Comparison of ENCODE assay signal across 24 cellular contexts in genomic region chr7:156470399-156471320, GRCh38.
DNase-seq lines count a peak whose midpoint lies in the region; ATAC-seq, FAIRE-seq and TF ChIP-seq lines count a peak whose summit lies in the region.
"Had no signal": no experiment of that assay in that cellular context is flagged by ENCODE, and none has a peak within 500 bp of the region (broad histone marks: within the 10 kb centered on the region; RNA-seq: fewer than 3 reads in every experiment).

No MANE protein-coding gene starts in this region.

- H3K36me3 ChIP-seq in HepG2 (replicated peaks in 1 of 2; ENCODE audit: control insufficient read depth in 1 of 2, insufficient read depth in 2 of 2, low read length in 2 of 2) (no peaks in the 10 kb centered on the region), right lobe of liver (no peaks in the 10 kb centered on the region), H1 (ENCODE audit: control insufficient read depth in 2 of 4, insufficient read depth in 4 of 4, low read length in 3 of 4) (no peaks in the 10 kb centered on the region), smooth muscle cell (ENCODE audit: low read depth) (no peaks in the 10 kb centered on the region), PC-3 (ENCODE audit: low read depth, low read length) (no peaks in the 10 kb centered on the region)
- H3K36me3 ChIP-seq: BLaER1 treated with 17β-estradiol and CSF1 and Interleukin-3, amounts not matched to agents 10 nM and 100 nM had no signal

- in situ Hi-C loops in HepG2 (cut with HindIII; ENCODE audit: extremely low pct_ligation_motif_present, low pct_unique_long_range_greater_than_20kb), result no loop called here

- H3K27me3 Mint-ChIP-seq in nephron progenitor cell (ENCODE audit: low read depth, poor library complexity), result peaks cover 7% of the 10 kb centered on the region

- H3K23me2 ChIP-seq in H1 (ENCODE audit: low read depth, low read length), result no peaks in the 10 kb centered on the region

- no peaks in the 10 kb centered on the region for H3K79me1 ChIP-seq in H1 (ENCODE audit: low read depth, low read length)

- POLR2A ChIA-PET in HepG2 (lab: Yijun Ruan, JAX), result no interaction called here
- POLR2A ChIA-PET in H1 (lab: Charles Lee; ENCODE audit: partially characterized antibody), result no interaction called here
- POLR2A ChIA-PET in PC-3 (lab: Charles Lee; ENCODE audit: unreplicated experiment), result no interaction called here

- H3K56ac ChIP-seq in H1 (replicated peaks; ENCODE audit: insufficient read length, low read depth, low read length), result no peak overlapping the region

- H4K91ac ChIP-seq in H1 (replicated peaks; ENCODE audit: insufficient read length, low read length), result no peak overlapping the region

- H4K20me1 ChIP-seq in HepG2 (ENCODE audit: insufficient read depth, low read length) (no peaks in the 10 kb centered on the region), H1 (replicated peaks in 1 of 2; ENCODE audit: control insufficient read depth in 1 of 2, insufficient read depth in 2 of 2, low read length in 2 of 2) (no peaks in the 10 kb centered on the region), smooth muscle cell (ENCODE audit: low read depth) (no peaks in the 10 kb centered on the region), PC-3 (ENCODE audit: low read length) (no peaks in the 10 kb centered on the region)
- H4K20me1 ChIP-seq: BLaER1 treated with 17β-estradiol and CSF1 and Interleukin-3, amounts not matched to agents 10 nM and 100 nM had no signal

- no peaks in the 10 kb centered on the region for H3K9me2 ChIP-seq in PC-3 (replicated peaks; ENCODE audit: low read length)

- no peak overlapping the region for H3K18ac ChIP-seq in H1 (ENCODE audit: extremely low read depth, low read length)

- H2BK12ac ChIP-seq in H1 (ENCODE audit: low read depth, low read length), result no peak overlapping the region

- H3K4me3 Mint-ChIP-seq in nephron progenitor cell, result no peak overlapping the region
- H3K4me3 Mint-ChIP-seq: CD4-positive, alpha-beta T cell had no signal

- H3K9me3 ChIP-seq in HepG2 (ENCODE audit: low read length) (no peaks in the 10 kb centered on the region), right lobe of liver (no peaks in the 10 kb centered on the region), H1 (ENCODE audit: insufficient read depth in 2 of 2, low read depth in 1 of 2, low read length in 1 of 2) (no peaks in the 10 kb centered on the region), smooth muscle cell (replicated peaks; ENCODE audit: low read depth) (no peaks in the 10 kb centered on the region), PC-3 (ENCODE audit: low read length) (no peaks in the 10 kb centered on the region)
- H3K9me3 ChIP-seq: A549 had no signal

- H2BK15ac ChIP-seq in H1 (ENCODE audit: low read length), result no peak overlapping the region

- DNase-seq in HepG2 (ENCODE audit: low spot score), result no peak
- DNase-seq in right lobe of liver, result no peak
- DNase-seq in H1 (ENCODE audit: low read depth in 1 of 2, low spot score in 2 of 2), result no peak
- peak; percentile 21 for DNase-seq in nephron progenitor cell
- no peak for DNase-seq in stimulated activated CD4-positive, alpha-beta T cell treated with anti-CD3 and anti-CD28 coated beads, Interleukin-12 subunit alpha, Interleukin-12 subunit beta, amount 100 ng/mL, for 4 hours
- no peak for DNase-seq in smooth muscle cell (lab: John Stamatoyannopoulos, UW; ENCODE audit: unreplicated experiment)
- no peak for DNase-seq in PC-3
- DNase-seq: AML-193; CD4-positive, alpha-beta T cell; DMS53; GOT3; Kasumi-1; NCI-H1092 treated with DMSO at 0.1 percent for 48 hours; NCI-H1436 treated with DMSO at 0.1 percent for 48 hours; NCI-H187 treated with DMSO at 0.1 percent for 48 hours; NCI-H2171 treated with DMSO at 0.1 percent for 48 hours; NCI-H524 treated with DMSO at 0.1 percent for 48 hours; NCI-H774; PC-9; SHP77 had no signal

- H2BK5ac ChIP-seq in H1 (ENCODE audit: low read depth, low read length), result no peak overlapping the region

- peaks cover 15% of the 10 kb centered on the region for H3K4me1 Mint-ChIP-seq in nephron progenitor cell

- H3K23ac ChIP-seq in H1 (ENCODE audit: insufficient read length), result no peak overlapping the region

- H3K9ac ChIP-seq in HepG2 (ENCODE audit: insufficient read depth, low read depth, low read length), result no peak overlapping the region
- no peak overlapping the region for H3K9ac ChIP-seq in H1 (replicated peaks in 1 of 4; ENCODE audit: extremely low read depth in 1 of 4, low read depth in 3 of 4, low read length in 3 of 4)
- H3K9ac ChIP-seq in smooth muscle cell (ENCODE audit: low read depth), result no peak overlapping the region
- H3K9ac ChIP-seq in PC-3 (ENCODE audit: low read length), result no peak overlapping the region
- H3K9ac ChIP-seq: BLaER1 treated with 17β-estradiol and CSF1 and Interleukin-3, amounts not matched to agents 10 nM and 100 nM had no signal

- peaks cover 12% of the 10 kb centered on the region for H3K36me3 Mint-ChIP-seq in nephron progenitor cell (ENCODE audit: low read depth)

- no peak for TF ChIP-seq EP300 in HepG2 (IDR thresholded peaks at IDR 0.05; ENCODE audit: low read depth in 2 of 2, low read length in 2 of 2)
- no peak for TF ChIP-seq EP300 in HepG2 (CRISPR knock-in tag; IDR thresholded peaks at IDR 0.05; ENCODE audit: borderline replicate concordance)
- TF ChIP-seq EP300 in H1 (IDR thresholded peaks at IDR 0.05; ENCODE audit: borderline replicate concordance in 1 of 2, low read depth in 2 of 2, low read length in 2 of 2), result no peak

- TF ChIP-seq CTCF in HepG2 (CRISPR knock-in tag; IDR thresholded peaks at IDR 0.05) (no peak), right lobe of liver (IDR thresholded peaks at IDR 0.05) (no peak), H1 (IDR thresholded peaks at IDR 0.05; ENCODE audit: control extremely low read depth in 1 of 3, insufficient read depth in 1 of 3, low read depth in 1 of 3, low read length in 3 of 3) (0 out of 4 replicates have a peak, but pooled peaks of 1 of the 3 experiments have one; percentile 12), nephron progenitor cell (IDR thresholded peaks at IDR 0.05) (no peak), smooth muscle cell (IDR thresholded peaks at IDR 0.05; ENCODE audit: borderline replicate concordance, insufficient read depth, poor library complexity, severe bottlenecking) (no peak), PC-3 (conservative IDR thresholded peaks at IDR 0.05; ENCODE audit: low read depth, low read length) (no peak)

- H3K4ac ChIP-seq in H1 (replicated peaks; ENCODE audit: insufficient read length, low read depth, low read length), result no peak overlapping the region

- BruUV-seq in HepG2 (replicated peaks; lab: Mats Ljungman, UMichigan) (no TSS peak), PC-3 (replicated peaks; lab: Mats Ljungman, UMichigan) (no TSS peak)

- H3K4me2 ChIP-seq in HepG2 (ENCODE audit: low read depth, low read length), result no peak overlapping the region
- no peak overlapping the region for H3K4me2 ChIP-seq in H1 (ENCODE audit: insufficient read depth in 1 of 2, low read depth in 2 of 2, low read length in 2 of 2)
- no peak overlapping the region for H3K4me2 ChIP-seq in smooth muscle cell
- H3K4me2 ChIP-seq in PC-3 (ENCODE audit: low read length), result no peak overlapping the region
- H3K4me2 ChIP-seq: A549; BLaER1 treated with 17β-estradiol and CSF1 and Interleukin-3, amounts not matched to agents 10 nM and 100 nM; PC-9 had no signal

- CTCF ChIA-PET in HepG2 (lab: Yijun Ruan, JAX; ENCODE audit: low intra/inter-chr PET ratio, low total read pairs) (no interaction called here), H1 (lab: Charles Lee; ENCODE audit: partially characterized antibody) (interaction anchor here (1.2 kb wide), 1 partner anchor 90 kb away, joined by 3 read pairs; no protein-coding TSS in a partner anchor), PC-3 (lab: Charles Lee) (no interaction called here)

- H3K27ac Mint-ChIP-seq in nephron progenitor cell, result peak overlapping the region; percentile 34
- H3K27ac Mint-ChIP-seq: CD4-positive, alpha-beta T cell had no signal

- intact Hi-C loops in HepG2 (cut with micrococcal nuclease; ENCODE audit: unreplicated experiment) (loop anchor here (5.0 kb wide), 1 partner anchor 658 kb away; the partner anchor contains the start of gene SHH), right lobe of liver (cut with DNase I) (loop anchor here in 1 of 2 donors (10.0 kb wide), 1 partner anchor 676 kb away; no protein-coding TSS in a partner anchor), PC-3 (cut with micrococcal nuclease) (loop anchor here (5.0 to 10.0 kb wide), 3 partner anchors 313 to 506 kb away; no protein-coding TSS in a partner anchor)

- H3K9me3 Mint-ChIP-seq in nephron progenitor cell, result peaks cover 6% of the 10 kb centered on the region
- H3K9me3 Mint-ChIP-seq: CD4-positive, alpha-beta T cell had no signal

- no peak overlapping the region for H4K5ac ChIP-seq in H1 (ENCODE audit: insufficient read length, low read depth, low read length)

- WGBS in HepG2 (ENCODE audit: low lambda C conversion rate), result 92% methylated on average over 26 of the region's 32 CpGs
- 94% methylated on average over 9 of the region's 32 CpGs for WGBS in right lobe of liver (ENCODE audit: insufficient coverage, low coverage, low lambda C conversion rate, missing lambda C conversion rate)
- 92% methylated on average over 31 of the region's 32 CpGs; no CpG with 5 or more reads in 1 of the 2 experiments for WGBS in H1 (ENCODE audit: extremely low coverage in 1 of 2, insufficient coverage in 1 of 2, insufficient read length in 1 of 2, insufficient replicate concordance in 2 of 2, low coverage in 1 of 2, low lambda C conversion rate in 2 of 2, missing lambda C conversion rate in 1 of 2), 2 experiments
- WGBS in smooth muscle cell (ENCODE audit: low lambda C conversion rate), result 95% methylated on average over 32 of the region's 32 CpGs

- H3K27me3 ChIP-seq in HepG2 (ENCODE audit: control insufficient read depth in 1 of 2, insufficient read depth in 2 of 2, low read length in 2 of 2), result no peaks in the 10 kb centered on the region
- H3K27me3 ChIP-seq in right lobe of liver, result no peaks in the 10 kb centered on the region
- H3K27me3 ChIP-seq in H1 (replicated peaks in 1 of 4; ENCODE audit: control insufficient read depth in 3 of 4, extremely low read depth in 1 of 4, insufficient read depth in 3 of 4, low read length in 3 of 4), result no peaks in the 10 kb centered on the region
- no peaks in the 10 kb centered on the region for H3K27me3 ChIP-seq in smooth muscle cell (ENCODE audit: low read depth)
- peaks cover 21% of the 10 kb centered on the region for H3K27me3 ChIP-seq in PC-3 (ENCODE audit: low read length)
- H3K27me3 ChIP-seq: BLaER1 treated with 17β-estradiol and CSF1 and Interleukin-3, amounts not matched to agents 10 nM and 100 nM had no signal

- H3F3A ChIP-seq in smooth muscle cell (ENCODE audit: low read depth), result peaks cover 7% of the 10 kb centered on the region
- H3F3A ChIP-seq in PC-3 (ENCODE audit: low read length, unreplicated experiment), result no peaks in the 10 kb centered on the region

- H3K14ac ChIP-seq in H1 (ENCODE audit: insufficient read length), result no peak overlapping the region

- H3K27ac ChIP-seq in HepG2 (ENCODE audit: extremely low read length, insufficient read depth, low read length) (no peak overlapping the region), right lobe of liver (no peak overlapping the region), H1 (ENCODE audit: low read depth, low read length) (no peak overlapping the region), smooth muscle cell (ENCODE audit: low read depth) (no peak overlapping the region), PC-3 (ENCODE audit: low read length) (no peak overlapping the region)
- H3K27ac ChIP-seq: A549; BLaER1 treated with 17β-estradiol and CSF1 and Interleukin-3, amounts not matched to agents 10 nM and 100 nM; HL-60; PC-9 had no signal

- H3K4me1 ChIP-seq in HepG2 (ENCODE audit: insufficient read depth, low read length) (peaks cover 39% of the 10 kb centered on the region), right lobe of liver (peaks cover 0 to 10% (median 2%) of the 10 kb centered on the region in 4 donors), H1 (replicated peaks in 1 of 4; ENCODE audit: control insufficient read depth in 3 of 4, insufficient read depth in 4 of 4, low read length in 3 of 4) (peaks cover 0 to 3% (median under 1%) of the 10 kb centered on the region in 4 experiments; a peak in 2 of 7 replicates), smooth muscle cell (ENCODE audit: low read depth) (peaks cover 5% of the 10 kb centered on the region), PC-3 (ENCODE audit: insufficient read depth, low read length) (peaks cover 12% of the 10 kb centered on the region)

- H3K79me2 ChIP-seq in HepG2 (ENCODE audit: insufficient read depth, low read length) (no peaks in the 10 kb centered on the region), H1 (ENCODE audit: control insufficient read depth in 1 of 2, insufficient read depth in 2 of 2, low read length in 2 of 2) (no peaks in the 10 kb centered on the region), smooth muscle cell (ENCODE audit: low read depth) (no peaks in the 10 kb centered on the region), PC-3 (ENCODE audit: low read length) (no peaks in the 10 kb centered on the region)

- no peak overlapping the region for H2BK20ac ChIP-seq in H1 (ENCODE audit: low read length)

- ATAC-seq in HepG2 (no peak), right lobe of liver (no peak), PC-3 (no peak)
- ATAC-seq: A549 had no signal

- no peak for TF ChIP-seq RAD21 in HepG2 (CRISPR knock-in tag; IDR thresholded peaks at IDR 0.05)
- peak; percentile 24 to 26; a peak in 2 of 4 replicates for TF ChIP-seq RAD21 in H1 (IDR thresholded peaks at IDR 0.05 in 1 of 2, conservative IDR thresholded peaks at IDR 0.05 in 1 of 2; ENCODE audit: low read depth in 2 of 2, low read length in 2 of 2)

- H3K4me3 ChIP-seq in HepG2 (replicated peaks in 1 of 3; ENCODE audit: insufficient read depth in 1 of 3, low read depth in 2 of 3, low read length in 3 of 3) (no peak overlapping the region), right lobe of liver (no peak overlapping the region), H1 (ENCODE audit: extremely low read depth in 1 of 4, insufficient read depth in 2 of 4, low read depth in 3 of 4, low read length in 4 of 4) (no peak overlapping the region), smooth muscle cell (no peak overlapping the region), PC-3 (ENCODE audit: low read length) (no peak overlapping the region)
- H3K4me3 ChIP-seq: A549; BLaER1 treated with 17β-estradiol and CSF1 and Interleukin-3, amounts not matched to agents 10 nM and 100 nM; PC-9 had no signal

- TF ChIP-seq POLR2A in HepG2 (IDR thresholded peaks at IDR 0.05; ENCODE audit: insufficient read depth in 1 of 2, low read depth in 2 of 2, low read length in 2 of 2), result no peak
- TF ChIP-seq POLR2A in right lobe of liver (IDR thresholded peaks at IDR 0.05), result no peak
- TF ChIP-seq POLR2A in H1 (IDR thresholded peaks at IDR 0.05; ENCODE audit: control extremely low read depth in 1 of 2, low read depth in 2 of 2, low read length in 2 of 2), result no peak

- H2BK120ac ChIP-seq in H1 (replicated peaks; ENCODE audit: low read depth, low read length), result no peak overlapping the region

- H2AFZ ChIP-seq in HepG2 (ENCODE audit: low read length) (no peak overlapping the region), H1 (ENCODE audit: low read length) (no peak overlapping the region), smooth muscle cell (ENCODE audit: low read depth) (no peak overlapping the region), PC-3 (ENCODE audit: low read length) (no peak overlapping the region)
- H2AFZ ChIP-seq: PC-9 had no signal

- no peak overlapping the region for H4K8ac ChIP-seq in H1 (ENCODE audit: extremely low read depth, insufficient read depth, low read length)

- no peak for FAIRE-seq in HepG2 (lab: Jason Lieb, UNC)
- FAIRE-seq in H1 (lab: Jason Lieb, UNC), result no peak
- FAIRE-seq: A549, G401.6 had no signal

- no peak overlapping the region for H2AK5ac ChIP-seq in H1 (ENCODE audit: low read depth, low read length)

Comparison
In these comparisons a context has a peak if more than half of its experiments do, and no peak if none do; other contexts are left out.
1. Of the 41 proteins assayed by ChIP-seq in both HepG2 and H1: peak only in HepG2: none; only in H1: RAD21; in both: none; in neither: 39; mixed calls (peak in some experiments, not most) for 1.